ENCODE assay signal across 1 cellular context in the genomic region with DNA sequence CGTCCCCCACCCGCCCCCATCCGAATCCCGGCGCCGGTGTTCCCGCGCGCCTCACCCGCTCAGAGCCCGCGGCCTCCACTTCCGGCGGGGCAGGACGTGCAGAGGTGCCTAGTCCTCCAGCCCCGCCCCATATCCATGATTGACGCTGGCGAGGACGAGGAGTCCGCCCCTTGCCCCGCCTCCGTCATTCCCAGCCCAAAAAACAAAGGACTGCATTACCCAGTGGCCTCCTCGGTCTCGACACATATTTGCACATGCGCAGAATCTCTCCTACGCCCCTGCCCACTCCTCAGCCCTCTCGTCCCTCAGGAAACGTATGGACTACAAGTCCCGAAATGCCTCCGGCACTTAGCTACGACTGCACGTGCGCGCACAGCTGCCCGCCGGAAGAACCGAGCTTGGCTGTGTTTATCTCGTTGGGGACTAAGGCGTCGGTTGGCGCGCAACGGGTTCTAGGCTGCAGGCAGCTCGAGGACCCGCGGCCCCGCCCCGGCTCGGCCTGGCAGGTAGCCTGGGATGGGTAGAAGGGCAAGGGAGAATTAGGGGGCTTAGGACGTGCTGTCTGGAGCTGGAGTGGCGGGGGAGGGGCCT.
TF ChIP-seq lines count a peak whose summit lies in the region.

A gene with protein sequence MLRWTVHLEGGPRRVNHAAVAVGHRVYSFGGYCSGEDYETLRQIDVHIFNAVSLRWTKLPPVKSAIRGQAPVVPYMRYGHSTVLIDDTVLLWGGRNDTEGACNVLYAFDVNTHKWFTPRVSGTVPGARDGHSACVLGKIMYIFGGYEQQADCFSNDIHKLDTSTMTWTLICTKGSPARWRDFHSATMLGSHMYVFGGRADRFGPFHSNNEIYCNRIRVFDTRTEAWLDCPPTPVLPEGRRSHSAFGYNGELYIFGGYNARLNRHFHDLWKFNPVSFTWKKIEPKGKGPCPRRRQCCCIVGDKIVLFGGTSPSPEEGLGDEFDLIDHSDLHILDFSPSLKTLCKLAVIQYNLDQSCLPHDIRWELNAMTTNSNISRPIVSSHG (plus strand): TSS at position 407 of the 591 bp plus-strand sequence. CDS start 2,944 bp downstream, outside the sequence.
A gene (minus strand): TSS at position 104 of the 591 bp plus-strand sequence. CDS start 133 bp downstream, outside the sequence.

TF ChIP-seq in GM23338, 12 proteins besides CTCF, POLR2A, EP300 and RAD21:
- TF ChIP-seq POLR2AphosphoS5 (IDR thresholded peaks at IDR 0.05; ENCODE audit: low read depth), result peak; percentile 90
- TF ChIP-seq NANOG (IDR thresholded peaks at IDR 0.05; ENCODE audit: borderline replicate concordance), result no peak
- TF ChIP-seq, protein P1, sequence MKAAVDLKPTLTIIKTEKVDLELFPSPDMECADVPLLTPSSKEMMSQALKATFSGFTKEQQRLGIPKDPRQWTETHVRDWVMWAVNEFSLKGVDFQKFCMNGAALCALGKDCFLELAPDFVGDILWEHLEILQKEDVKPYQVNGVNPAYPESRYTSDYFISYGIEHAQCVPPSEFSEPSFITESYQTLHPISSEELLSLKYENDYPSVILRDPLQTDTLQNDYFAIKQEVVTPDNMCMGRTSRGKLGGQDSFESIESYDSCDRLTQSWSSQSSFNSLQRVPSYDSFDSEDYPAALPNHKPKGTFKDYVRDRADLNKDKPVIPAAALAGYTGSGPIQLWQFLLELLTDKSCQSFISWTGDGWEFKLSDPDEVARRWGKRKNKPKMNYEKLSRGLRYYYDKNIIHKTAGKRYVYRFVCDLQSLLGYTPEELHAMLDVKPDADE (IDR thresholded peaks at IDR 0.05), result peak; percentile 96
- peak; percentile 80 for TF ChIP-seq CREB1 (CRISPR knock-in tag; IDR thresholded peaks at IDR 0.05; ENCODE audit: low read depth)
